2 cellular contexts compared by ENCODE assay signal in the genomic region with DNA sequence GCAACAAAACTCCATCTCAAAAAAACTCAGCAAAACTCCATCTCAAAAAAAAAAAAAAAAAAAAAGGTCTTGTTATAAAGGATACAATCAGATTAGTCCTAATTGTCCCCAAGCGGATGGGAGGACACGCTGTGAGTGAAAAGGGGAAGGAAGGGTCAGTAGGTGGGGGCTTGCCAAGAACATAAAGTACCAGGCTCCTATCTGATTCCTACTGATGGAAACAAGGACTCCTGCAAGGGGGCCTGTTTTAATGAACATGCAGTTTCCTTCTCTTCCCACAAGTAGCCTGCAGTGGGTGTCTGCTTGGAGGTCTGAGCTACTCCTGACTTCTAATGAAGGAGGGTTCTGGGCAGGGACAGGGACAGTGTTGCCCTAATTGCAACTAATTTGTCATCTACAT.
TF ChIP-seq lines count a peak whose summit lies in the region.

No MANE protein-coding gene starts in this region.

TF ChIP-seq in IMR-90, 13 proteins besides CTCF, POLR2A, EP300 and RAD21:
- TF ChIP-seq NFE2L2 (IDR thresholded peaks at IDR 0.05; ENCODE audit: low read depth, low read length): no peak
- TF ChIP-seq FOS (IDR thresholded peaks at IDR 0.05; ENCODE audit: low read depth, low read length): no peak
- no peak for TF ChIP-seq MXI1 (IDR thresholded peaks at IDR 0.05; ENCODE audit: borderline replicate concordance, low read depth, low read length)

TF ChIP-seq in SK-N-SH, 30 proteins besides CTCF, POLR2A, EP300 and RAD21:
- TF ChIP-seq PBX3 (IDR thresholded peaks at IDR 0.05): no peak
- TF ChIP-seq TAF1 (IDR thresholded peaks at IDR 0.05; ENCODE audit: borderline replicate concordance, low read depth, low read length): no peak
- TF ChIP-seq YY1 (IDR thresholded peaks at IDR 0.05; ENCODE audit: low read depth): no peak
- peak; percentile 11; the same call in 1 of the 2 replicates for TF ChIP-seq SMC3 (IDR thresholded peaks at IDR 0.05; ENCODE audit: low read depth, low read length)
- TF ChIP-seq ELF1 (IDR thresholded peaks at IDR 0.05): no peak
- TF ChIP-seq RCOR1 (IDR thresholded peaks at IDR 0.05; ENCODE audit: low read length): 0 out of 2 replicates have a peak, but pooled peaks have one; percentile 19
